In the genomic region with DNA sequence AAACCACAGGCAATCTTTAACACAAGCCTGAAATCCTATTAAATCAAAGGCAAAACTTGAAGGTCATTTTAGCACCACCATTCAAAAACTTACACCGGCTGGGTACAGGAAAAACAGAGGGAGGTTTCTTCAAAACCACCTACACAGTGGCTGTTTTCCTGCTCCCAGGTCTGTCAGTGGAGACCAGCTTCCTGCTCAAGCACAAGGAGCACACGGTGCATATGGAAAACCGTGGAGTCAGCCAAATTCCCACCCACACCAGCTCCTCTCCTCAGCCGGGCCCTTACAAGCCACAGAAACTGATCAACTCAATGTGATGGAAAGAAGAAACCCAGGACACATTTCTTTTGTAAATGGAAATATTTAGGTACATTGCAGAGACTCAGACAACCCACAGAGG, we compare ENCODE assay signal across 1 cellular context.
A peak's percentile ranks its signal among the peaks of the same experiment; 100 is the strongest.
TF ChIP-seq lines count a peak whose summit lies in the region.

No MANE protein-coding gene starts in this region.

TF ChIP-seq in K562, 482 proteins besides CTCF, POLR2A, EP300 and RAD21 (continued from another document):
- TF ChIP-seq ZNF316 (IDR thresholded peaks at IDR 0.05), result peak; percentile 19; the same call in 1 of the 2 replicates
- no peak for TF ChIP-seq SPI1 (IDR thresholded peaks at IDR 0.05; ENCODE audit: borderline replicate concordance, low read depth, low read length)
- no peak for TF ChIP-seq ZNF77 (CRISPR knock-in tag; IDR thresholded peaks at IDR 0.05)
- TF ChIP-seq SP2 (IDR thresholded peaks at IDR 0.05; ENCODE audit: extremely low read depth, low read depth, low read length, poor library complexity, severe bottlenecking), result no peak
- no peak for TF ChIP-seq TEAD1 (CRISPR knock-in tag; IDR thresholded peaks at IDR 0.05)
- no peak for TF ChIP-seq STAT5B (CRISPR knock-in tag; IDR thresholded peaks at IDR 0.05)
- no peak for TF ChIP-seq NFE2 (IDR thresholded peaks at IDR 0.05; ENCODE audit: low read depth)
- 0 out of 2 replicates have a peak, but pooled peaks have one; percentile 5 for TF ChIP-seq MAFG (tag; conservative IDR thresholded peaks at IDR 0.05)
- TF ChIP-seq, protein P1, sequence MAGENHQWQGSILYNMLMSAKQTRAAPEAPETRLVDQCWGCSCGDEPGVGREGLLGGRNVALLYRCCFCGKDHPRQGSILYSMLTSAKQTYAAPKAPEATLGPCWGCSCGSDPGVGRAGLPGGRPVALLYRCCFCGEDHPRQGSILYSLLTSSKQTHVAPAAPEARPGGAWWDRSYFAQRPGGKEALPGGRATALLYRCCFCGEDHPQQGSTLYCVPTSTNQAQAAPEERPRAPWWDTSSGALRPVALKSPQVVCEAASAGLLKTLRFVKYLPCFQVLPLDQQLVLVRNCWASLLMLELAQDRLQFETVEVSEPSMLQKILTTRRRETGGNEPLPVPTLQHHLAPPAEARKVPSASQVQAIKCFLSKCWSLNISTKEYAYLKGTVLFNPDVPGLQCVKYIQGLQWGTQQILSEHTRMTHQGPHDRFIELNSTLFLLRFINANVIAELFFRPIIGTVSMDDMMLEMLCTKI (IDR thresholded peaks at IDR 0.05; ENCODE audit: partially characterized antibody), result no peak
- no peak for TF ChIP-seq POLR2AphosphoS2 (IDR thresholded peaks at IDR 0.05; ENCODE audit: low read length)
- TF ChIP-seq MAFF (IDR thresholded peaks at IDR 0.05; ENCODE audit: low read length), result no peak
TF ChIP-seq in K562: peak in this region for 3.
